Comparison of ENCODE assay signal across 1 cellular context in the genomic region with DNA sequence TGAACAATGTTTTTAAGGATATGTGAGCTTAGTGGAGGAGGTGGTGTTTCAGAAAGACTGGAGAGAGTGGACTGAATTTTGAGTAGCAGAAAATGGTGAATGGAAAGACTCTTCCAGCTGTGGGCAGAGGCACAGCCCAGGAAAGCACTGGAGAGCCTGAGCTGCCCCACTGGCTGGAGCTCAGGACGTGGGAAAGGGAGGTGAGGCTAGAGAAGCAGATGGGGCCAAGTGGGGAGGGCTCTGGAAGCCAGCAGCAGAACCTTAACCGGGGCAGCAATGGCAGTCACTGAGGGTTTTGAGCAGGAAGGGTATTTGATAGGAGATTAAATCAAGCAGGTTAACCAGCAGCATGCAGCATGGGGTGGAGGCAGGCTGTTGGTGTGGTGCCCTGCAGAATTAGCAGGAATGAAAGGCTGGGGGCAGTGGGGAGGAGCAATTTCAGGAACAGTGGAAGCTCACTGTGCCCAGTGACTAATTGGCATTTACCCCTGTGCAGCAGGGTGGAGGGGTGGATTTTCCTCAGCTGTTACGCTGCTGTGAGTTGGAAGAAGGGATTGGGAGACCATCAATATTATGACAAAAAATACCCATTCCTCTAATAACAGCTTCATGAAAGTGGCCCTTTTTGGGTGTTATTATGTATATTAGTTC.
TF ChIP-seq lines count a peak whose summit lies in the region.

No MANE protein-coding gene starts in this region.

TF ChIP-seq in WTC11, 78 proteins besides CTCF, POLR2A, EP300 and RAD21 (continued from another document):
- TF ChIP-seq, protein P1, sequence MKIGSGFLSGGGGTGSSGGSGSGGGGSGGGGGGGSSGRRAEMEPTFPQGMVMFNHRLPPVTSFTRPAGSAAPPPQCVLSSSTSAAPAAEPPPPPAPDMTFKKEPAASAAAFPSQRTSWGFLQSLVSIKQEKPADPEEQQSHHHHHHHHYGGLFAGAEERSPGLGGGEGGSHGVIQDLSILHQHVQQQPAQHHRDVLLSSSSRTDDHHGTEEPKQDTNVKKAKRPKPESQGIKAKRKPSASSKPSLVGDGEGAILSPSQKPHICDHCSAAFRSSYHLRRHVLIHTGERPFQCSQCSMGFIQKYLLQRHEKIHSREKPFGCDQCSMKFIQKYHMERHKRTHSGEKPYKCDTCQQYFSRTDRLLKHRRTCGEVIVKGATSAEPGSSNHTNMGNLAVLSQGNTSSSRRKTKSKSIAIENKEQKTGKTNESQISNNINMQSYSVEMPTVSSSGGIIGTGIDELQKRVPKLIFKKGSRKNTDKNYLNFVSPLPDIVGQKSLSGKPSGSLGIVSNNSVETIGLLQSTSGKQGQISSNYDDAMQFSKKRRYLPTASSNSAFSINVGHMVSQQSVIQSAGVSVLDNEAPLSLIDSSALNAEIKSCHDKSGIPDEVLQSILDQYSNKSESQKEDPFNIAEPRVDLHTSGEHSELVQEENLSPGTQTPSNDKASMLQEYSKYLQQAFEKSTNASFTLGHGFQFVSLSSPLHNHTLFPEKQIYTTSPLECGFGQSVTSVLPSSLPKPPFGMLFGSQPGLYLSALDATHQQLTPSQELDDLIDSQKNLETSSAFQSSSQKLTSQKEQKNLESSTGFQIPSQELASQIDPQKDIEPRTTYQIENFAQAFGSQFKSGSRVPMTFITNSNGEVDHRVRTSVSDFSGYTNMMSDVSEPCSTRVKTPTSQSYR (CRISPR knock-in tag; IDR thresholded peaks at IDR 0.05), result no peak
